Comparison of ENCODE assay signal across 20 cellular contexts in genomic region chr1:67818162-67818561, GRCh38. TPM values are rescaled to one million over a fixed set of nuclear protein-coding genes. Genes with fewer than 3 reads are reported as not detected.
DNase-seq lines count a peak whose midpoint lies in the region; ATAC-seq, FAIRE-seq and TF ChIP-seq lines count a peak whose summit lies in the region.
"Had no signal": no experiment of that assay in that cellular context is flagged by ENCODE, and none has a peak within 500 bp of the region (broad histone marks: within the 10 kb centered on the region; RNA-seq: fewer than 3 reads in every experiment).

No MANE protein-coding gene starts in this region.

- peak overlapping the region; percentile 19 for H3K4me3 Mint-ChIP-seq in natural killer cell treated with Interleukin-12 subunit alpha and Interleukin-12 subunit beta and Interleukin-15 and Interleukin-18, amount 100 ng/mL, for 72 hours
- H3K4me3 Mint-ChIP-seq in natural killer cell (no peak overlapping the region), nephron (no peak overlapping the region)

- peak; percentile 6 for FAIRE-seq in K562 (lab: Jason Lieb, UNC)
- FAIRE-seq: GM19239, HepG2 had no signal

- CTCF ChIA-PET in K562 (lab: Yijun Ruan, JAX; ENCODE audit: low intra/inter-chr PET ratio) = no interaction called here

- POLR2A ChIA-PET in K562 (lab: Yijun Ruan, JAX) = interaction anchor here (0.9 kb wide), 1 partner anchor 11 kb away, joined by 3 read pairs; no protein-coding TSS in a partner anchor

- H3K9ac ChIP-seq in K562 (ENCODE audit: insufficient read depth in 1 of 2, low read depth in 2 of 2, low read length in 2 of 2) (no peak overlapping the region), Karpas-422 (ENCODE audit: low read length) (no peak overlapping the region)
- H3K9ac ChIP-seq: SK-N-SH had no signal

- peaks cover 0 to 2% of the 10 kb centered on the region in 2 donors for H3K4me1 Mint-ChIP-seq in natural killer cell treated with Interleukin-12 subunit alpha and Interleukin-12 subunit beta and Interleukin-15 and Interleukin-18, amount 100 ng/mL, for 72 hours (ENCODE audit: low read depth in 2 of 2)
- no peaks in the 10 kb centered on the region for H3K4me1 Mint-ChIP-seq in natural killer cell
- peaks cover 15% of the 10 kb centered on the region for H3K4me1 Mint-ChIP-seq in nephron

- H3K36me3 Mint-ChIP-seq in natural killer cell treated with Interleukin-12 subunit alpha and Interleukin-12 subunit beta and Interleukin-15 and Interleukin-18, amount 100 ng/mL, for 72 hours = no peaks in the 10 kb centered on the region
- no peaks in the 10 kb centered on the region for H3K36me3 Mint-ChIP-seq in natural killer cell
- H3K36me3 Mint-ChIP-seq in nephron (ENCODE audit: low read depth) = peaks cover 18% of the 10 kb centered on the region

- H3K9me1 ChIP-seq in K562 (ENCODE audit: control insufficient read depth, insufficient read depth, low read length) = no peaks in the 10 kb centered on the region

- H3K27ac ChIP-seq in K562 (ENCODE audit: extremely low read depth, low read depth, low read length) = no peak overlapping the region
- peak overlapping the region; percentile 85 to 89 (median 88) for H3K27ac ChIP-seq in transverse colon
- H3K27ac ChIP-seq in Karpas-422 (ENCODE audit: low read length) = no peak overlapping the region

- TF ChIP-seq POLR2A in K562 (conservative IDR thresholded peaks at IDR 0.05) (no peak), transverse colon (IDR thresholded peaks at IDR 0.05) (no peak)

- no peak overlapping the region for H2AFZ ChIP-seq in K562 (ENCODE audit: low read depth, low read length)
- no peak overlapping the region for H2AFZ ChIP-seq in Karpas-422 (ENCODE audit: low read length)

- no TSS peak for BruUV-seq in K562 (replicated peaks; lab: Mats Ljungman, UMichigan)

- peaks cover 4 to 20% of the 10 kb centered on the region in 2 experiments; a peak in 3 of 5 replicates for H3K27me3 ChIP-seq in K562 (ENCODE audit: control insufficient read depth in 2 of 2, insufficient read depth in 2 of 2, low read length in 2 of 2)
- H3K27me3 ChIP-seq in transverse colon = no peaks in the 10 kb centered on the region
- H3K27me3 ChIP-seq in Karpas-422 (ENCODE audit: low read length) = no peaks in the 10 kb centered on the region
- H3K27me3 ChIP-seq: MG63 had no signal

- H3K36me3 ChIP-seq in K562 (ENCODE audit: control insufficient read depth, insufficient read depth, low read length) (no peaks in the 10 kb centered on the region), transverse colon (no peaks in the 10 kb centered on the region), Karpas-422 (ENCODE audit: insufficient read depth, low read length) (no peaks in the 10 kb centered on the region)

- intact Hi-C loops in natural killer cell (cut with micrococcal nuclease) = no loop called here
- intact Hi-C loops in K562 (cut with micrococcal nuclease) = no loop called here
- intact Hi-C loops in transverse colon (cut with DNase I; ENCODE audit: low total_unique reads) = no loop called here

- H4K20me1 ChIP-seq in K562 (replicated peaks; ENCODE audit: control insufficient read depth, insufficient read depth, low read length) (no peaks in the 10 kb centered on the region), Karpas-422 (ENCODE audit: insufficient read depth, low read depth, low read length) (no peaks in the 10 kb centered on the region)

- H3K9me3 ChIP-seq in K562 (replicated peaks; ENCODE audit: control insufficient read depth, insufficient read depth, low read depth, low read length) (no peaks in the 10 kb centered on the region), transverse colon (no peaks in the 10 kb centered on the region), Karpas-422 (ENCODE audit: low read length) (no peaks in the 10 kb centered on the region)
- H3K9me3 ChIP-seq: MG63, SK-N-SH had no signal

- DNase-seq in natural killer cell treated with Interleukin-12 subunit alpha and Interleukin-12 subunit beta and Interleukin-15 and Interleukin-18, amount 100 ng/mL, for 72 hours (ENCODE audit: low spot score) = no peak
- DNase-seq in natural killer cell (no peak), K562 (ENCODE audit: extremely low read depth in 1 of 4, low spot score in 3 of 4) (no peak), transverse colon (no peak), Karpas-422 (no peak), HUDEP-2 (lab: John Stamatoyannopoulos, UW; ENCODE audit: unreplicated experiment in 76 of 76) (no peak), superior temporal gyrus (ENCODE audit: extremely low spot score) (no peak)
- DNase-seq: DMS153, DND-41, H7, MG63, NCI-H1694 treated with DMSO at 0.1 percent for 48 hours, NCI-H2081 treated with DMSO at 0.1 percent for 48 hours, NCI-H2171, NCI-H226, NCI-H510A treated with DMSO at 0.1 percent for 48 hours, SK-N-SH had no signal

- in situ Hi-C loops in K562 (cut with MboI) (no loop called here), transverse colon (cut with MboI; ENCODE audit: low pct_ligation_motif_present in 1 of 4, low pct_unique_long_range_greater_than_20kb in 1 of 4, low sequenced_read_pairs in 3 of 4) (no loop called here)

- H3K4me3 ChIP-seq in K562 (no peak overlapping the region), transverse colon (no peak overlapping the region), Karpas-422 (ENCODE audit: low read length) (no peak overlapping the region)
- H3K4me3 ChIP-seq: MG63 had no signal

- H3K9me2 ChIP-seq in Karpas-422 (replicated peaks; ENCODE audit: insufficient read depth, low read length) = no peaks in the 10 kb centered on the region
- H3K9me2 ChIP-seq: SK-N-SH had no signal

- no peak overlapping the region for H3K27ac Mint-ChIP-seq in natural killer cell treated with Interleukin-12 subunit alpha and Interleukin-12 subunit beta and Interleukin-15 and Interleukin-18, amount 100 ng/mL, for 72 hours
- no peak overlapping the region for H3K27ac Mint-ChIP-seq in natural killer cell
- H3K27ac Mint-ChIP-seq in nephron = peak overlapping the region in 2 of 3 experiments; percentile 37 to 40

- TF ChIP-seq CTCF in natural killer cell (IDR thresholded peaks at IDR 0.05) = no peak
- TF ChIP-seq CTCF in K562 (IDR thresholded peaks at IDR 0.05 in 2 of 3, conservative IDR thresholded peaks at IDR 0.05 in 1 of 3; ENCODE audit: insufficient read depth in 2 of 3, low read depth in 1 of 3, low read length in 3 of 3) = no peak
- no peak for TF ChIP-seq CTCF in nephron (IDR thresholded peaks at IDR 0.05; ENCODE audit: unreplicated experiment in 3 of 3)
- no peak for TF ChIP-seq CTCF in transverse colon (IDR thresholded peaks at IDR 0.05)

- H3K4me1 ChIP-seq in K562 (replicated peaks in 1 of 2; ENCODE audit: control insufficient read depth in 2 of 2, insufficient read depth in 2 of 2, low read length in 2 of 2) = no peaks in the 10 kb centered on the region; a peak in 2 of 5 replicates
- peaks cover 24 to 90% (median 45%) of the 10 kb centered on the region in 4 donors for H3K4me1 ChIP-seq in transverse colon
- peaks cover 3% of the 10 kb centered on the region for H3K4me1 ChIP-seq in Karpas-422 (ENCODE audit: low read length)

- no peak for TF ChIP-seq RAD21 in K562 (CRISPR knock-in tag; conservative IDR thresholded peaks at IDR 0.05 in 1 of 2, IDR thresholded peaks at IDR 0.05 in 1 of 2)

- no peak for TF ChIP-seq EP300 in K562 (IDR thresholded peaks at IDR 0.05; ENCODE audit: low read length)
- TF ChIP-seq EP300 in transverse colon (IDR thresholded peaks at IDR 0.05; ENCODE audit: low read depth) = no peak

- WGBS in K562 (ENCODE audit: insufficient coverage, low coverage, missing lambda C conversion rate) = 0% methylated on average over 1 of the region's 1 CpG
- WGBS in transverse colon (ENCODE audit: low coverage in 1 of 2), 2 donors = 75 to 91% methylated on average over 1 of the region's 1 CpG

- no peaks in the 10 kb centered on the region for H3K9me3 Mint-ChIP-seq in natural killer cell treated with Interleukin-12 subunit alpha and Interleukin-12 subunit beta and Interleukin-15 and Interleukin-18, amount 100 ng/mL, for 72 hours
- H3K9me3 Mint-ChIP-seq in natural killer cell = no peaks in the 10 kb centered on the region
- no peaks in the 10 kb centered on the region for H3K9me3 Mint-ChIP-seq in nephron

- no peaks in the 10 kb centered on the region for H3K79me2 ChIP-seq in K562 (ENCODE audit: control insufficient read depth, insufficient read depth, low read length)
- H3K79me2 ChIP-seq in Karpas-422 (ENCODE audit: low read length) = no peaks in the 10 kb centered on the region

- no peak overlapping the region for H3K4me2 ChIP-seq in K562 (ENCODE audit: insufficient read depth, low read length)
- no peak overlapping the region for H3K4me2 ChIP-seq in Karpas-422 (ENCODE audit: low read depth, low read length, poor library complexity, severe bottlenecking)
- H3K4me2 ChIP-seq: SK-N-SH had no signal

- peaks cover 10 to 13% of the 10 kb centered on the region in 2 donors for H3K27me3 Mint-ChIP-seq in natural killer cell treated with Interleukin-12 subunit alpha and Interleukin-12 subunit beta and Interleukin-15 and Interleukin-18, amount 100 ng/mL, for 72 hours
- H3K27me3 Mint-ChIP-seq in natural killer cell (ENCODE audit: low read depth in 2 of 2) (peaks cover 7 to 8% of the 10 kb centered on the region in 2 donors), nephron (ENCODE audit: low read depth) (no peaks in the 10 kb centered on the region)

- no peak for ATAC-seq in natural killer cell treated with Interleukin-12 subunit alpha and Interleukin-12 subunit beta and Interleukin-15 and Interleukin-18, amount 100 ng/mL, for 72 hours
- ATAC-seq in natural killer cell = no peak
- no peak for ATAC-seq in K562

RNA-seq across cellular contexts. Expression of gene GNG12, which starts 15.1 kb away (rescaled TPM):
- total RNA-seq in natural killer cell treated with Interleukin-12 subunit alpha and Interleukin-12 subunit beta and Interleukin-15 and Interleukin-18, amount 100 ng/mL, for 72 hours = under 1 TPM; 0.21 to 0.28 TPM
- not detected for total RNA-seq in natural killer cell
- total RNA-seq in K562 (2011; cell fraction: chromatin; rRNA removed; ENCODE audit: low replicate concordance) = 1.7 and 2.8 TPM in 2 replicates
- 0.13 and 0.50 TPM in 2 replicates for total RNA-seq in K562 (2011; cell fraction: nucleolus; rRNA removed)
- total RNA-seq in K562 (2011; cell fraction: nucleoplasm; rRNA removed) = 0.88 and 2.5 TPM in 2 replicates
- 3.3 and 3.6 TPM in 2 replicates for total RNA-seq in K562 (2014; rRNA removed)
- total RNA-seq in K562 (2014; rRNA removed; fragmentation: Illumina TruSeq; extraction: Trizol) = 6.0 and 6.6 TPM in 2 replicates
- 4.9 and 5.6 TPM in 2 replicates for total RNA-seq in K562 (2015; rRNA removed; fragmentation: Illumina TruSeq; extraction: Trizol)
- total RNA-seq in K562 (2021) = 3.7 and 4.1 TPM in 2 replicates
- polyA plus RNA-seq in K562 (2011; rRNA removed) = 4.6 and 7.5 TPM in 2 replicates
- 0.82 and 5.4 TPM in 2 replicates for polyA plus RNA-seq in K562 (2011; cell fraction: cytosol; rRNA removed)
- 1.5 and 4.3 TPM in 2 replicates for polyA plus RNA-seq in K562 (2011; cell fraction: nucleus; rRNA removed)
- 3.2 and 4.9 TPM in 2 replicates for polyA plus RNA-seq in K562 (2012)
- 4.2 and 5.4 TPM in 2 replicates for polyA plus RNA-seq in K562 (2014; fragmentation: Illumina TruSeq; extraction: Trizol)
- polyA plus RNA-seq in K562 (2014; fragmentation: Nextera tagmentation; extraction: Ambion mirVana) = 1 to 10 TPM; 2.6 to 2.7 TPM
- 2.8 and 3.0 TPM in 2 replicates for polyA plus RNA-seq in K562 (2014; rRNA removed)
- polyA minus RNA-seq in K562 (2011; rRNA and poly(A)+ RNA removed) = 3.9 and 9.8 TPM in 2 replicates
- 1.4 and 3.4 TPM in 2 replicates for polyA minus RNA-seq in K562 (2011; cell fraction: cytosol; rRNA and poly(A)+ RNA removed)
- 0.67 and 3.6 TPM in 2 replicates for polyA minus RNA-seq in K562 (2011; cell fraction: nucleus; rRNA and poly(A)+ RNA removed)
- total RNA-seq in transverse colon = 100 to 1,000 TPM in 2 of 4 donors, 10 to 100 TPM in 2; 19.1 to 180 (median 112) TPM
- not detected in 2 replicates for total RNA-seq in Karpas-422 (2014; rRNA removed; shearing (Covaris generic); ENCODE audit: low replicate concordance)

Comparison
In these comparisons a context has a peak if more than half of its experiments do, and no peak if none do; other contexts are left out.
1. H3K27ac Mint-ChIP-seq: peak in nephron (2 of 3); none in natural killer cell treated with Interleukin-12 subunit alpha and Interleukin-12 subunit beta and Interleukin-15 and Interleukin-18, amount 100 ng/mL, for 72 hours (0 of 2) and natural killer cell (0 of 2).
2. H3K27ac ChIP-seq: peak in transverse colon (4 of 4); none in K562 (single experiment) and Karpas-422 (single experiment).